ENCODE assay signal across 12 cellular contexts in the genomic region with DNA sequence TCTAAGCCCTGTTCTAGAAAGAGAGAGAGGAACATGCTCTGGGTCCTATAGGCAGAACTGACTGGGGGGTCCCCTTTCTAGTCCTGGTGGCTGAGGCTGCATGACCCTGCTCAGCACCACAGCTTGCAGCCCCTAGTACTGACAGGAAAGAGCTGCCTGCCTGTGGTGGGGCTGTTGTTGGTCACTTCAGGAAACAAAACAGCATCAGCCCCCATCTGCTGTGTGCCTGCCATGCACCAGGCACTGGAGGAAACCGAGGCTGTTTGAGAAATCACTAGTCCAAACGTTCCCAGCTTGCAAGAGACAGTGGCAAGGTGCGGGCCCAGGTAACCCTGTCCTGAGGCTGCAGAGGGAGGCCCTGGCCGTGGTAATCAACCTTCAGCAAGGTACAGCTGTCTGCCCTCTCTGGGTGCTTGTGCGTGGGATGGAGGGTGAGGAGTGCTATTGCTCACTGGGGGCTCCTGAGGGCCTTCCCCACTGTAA.
DNase-seq lines count a peak whose midpoint lies in the region; ATAC-seq lines count a peak whose summit lies in the region.
"Had no signal": no experiment of that assay in that cellular context is flagged by ENCODE, and none has a peak within 500 bp of the region (broad histone marks: within the 10 kb centered on the region; RNA-seq: fewer than 3 reads in every experiment).

No MANE protein-coding gene starts in this region.

- H3K27ac Mint-ChIP-seq in activated naive CD8-positive, alpha-beta T cell treated with anti-CD3 and anti-CD28 coated beads, Interleukin-2, amount 10 ng/mL, durations not matched to agents 7 days and 5 days, result no peak overlapping the region
- no peak overlapping the region for H3K27ac Mint-ChIP-seq in activated naive CD8-positive, alpha-beta T cell treated with anti-CD3 and anti-CD28 coated beads for 36 hours
- peak overlapping the region; percentile 83 for H3K27ac Mint-ChIP-seq in stimulated activated naive B cell treated with anti-CD40 and anti-IgM and Interleukin-4, amounts not matched to agents 10 μg/mL and 1 μg/mL and 100 μg/mL, for 72 hours

- H3K4me1 Mint-ChIP-seq in activated naive CD8-positive, alpha-beta T cell treated with anti-CD3 and anti-CD28 coated beads, Interleukin-2, amount 10 ng/mL, durations not matched to agents 7 days and 5 days, result peaks cover 32% of the 10 kb centered on the region
- peaks cover 32% of the 10 kb centered on the region for H3K4me1 Mint-ChIP-seq in activated naive CD8-positive, alpha-beta T cell treated with anti-CD3 and anti-CD28 coated beads for 36 hours
- peaks cover 63 to 80% of the 10 kb centered on the region in 2 donors for H3K4me1 Mint-ChIP-seq in stimulated activated naive B cell treated with anti-CD40 and anti-IgM and Interleukin-4, amounts not matched to agents 10 μg/mL and 1 μg/mL and 100 μg/mL, for 72 hours

- no peaks in the 10 kb centered on the region for H3K27me3 Mint-ChIP-seq in activated naive CD8-positive, alpha-beta T cell treated with anti-CD3 and anti-CD28 coated beads, Interleukin-2, amount 10 ng/mL, durations not matched to agents 7 days and 5 days
- no peaks in the 10 kb centered on the region for H3K27me3 Mint-ChIP-seq in activated naive CD8-positive, alpha-beta T cell treated with anti-CD3 and anti-CD28 coated beads for 36 hours
- no peaks in the 10 kb centered on the region for H3K27me3 Mint-ChIP-seq in stimulated activated naive B cell treated with anti-CD40 and anti-IgM and Interleukin-4, amounts not matched to agents 10 μg/mL and 1 μg/mL and 100 μg/mL, for 72 hours

- peaks cover 22% of the 10 kb centered on the region; the same call in 1 of the 2 replicates for H3K36me3 ChIP-seq in KOPT-K1 (ENCODE audit: insufficient read depth, low read length)
- H3K36me3 ChIP-seq: breast epithelium had no signal

- peaks cover 7% of the 10 kb centered on the region for H3K36me3 Mint-ChIP-seq in activated naive CD8-positive, alpha-beta T cell treated with anti-CD3 and anti-CD28 coated beads, Interleukin-2, amount 10 ng/mL, durations not matched to agents 7 days and 5 days
- H3K36me3 Mint-ChIP-seq in activated naive CD8-positive, alpha-beta T cell treated with anti-CD3 and anti-CD28 coated beads for 36 hours, result peaks cover 4% of the 10 kb centered on the region
- H3K36me3 Mint-ChIP-seq in stimulated activated naive B cell treated with anti-CD40 and anti-IgM and Interleukin-4, amounts not matched to agents 10 μg/mL and 1 μg/mL and 100 μg/mL, for 72 hours, result peaks cover 15 to 30% of the 10 kb centered on the region in 2 donors

- no peak for DNase-seq in activated naive CD8-positive, alpha-beta T cell treated with anti-CD3 and anti-CD28 coated beads, Interleukin-2, amount 10 ng/mL, durations not matched to agents 7 days and 5 days
- DNase-seq in activated naive CD8-positive, alpha-beta T cell treated with anti-CD3 and anti-CD28 coated beads for 36 hours, result no peak
- no peak for DNase-seq in stimulated activated naive B cell treated with anti-CD40 and anti-IgM and Interleukin-4, amounts not matched to agents 10 μg/mL and 1 μg/mL and 100 μg/mL, for 72 hours
- no peak for DNase-seq in NCI-H128 (lab: John Stamatoyannopoulos, UW; ENCODE audit: unreplicated experiment)
- DNase-seq in DMS114 treated with DMSO at 0.1 percent for 48 hours (lab: John Stamatoyannopoulos, UW; ENCODE audit: unreplicated experiment), result no peak
- DNase-seq in pons (ENCODE audit: low spot score), result no peak
- DNase-seq: kidney, NCI-H1105, SHP77 had no signal

- ATAC-seq in activated naive CD8-positive, alpha-beta T cell treated with anti-CD3 and anti-CD28 coated beads, Interleukin-2, amount 10 ng/mL, durations not matched to agents 7 days and 5 days (ENCODE audit: low read depth), result peak; percentile 18
- peak; percentile 61 for ATAC-seq in HG02588 (IDR thresholded peaks at IDR 0.05; ENCODE audit: unreplicated experiment)
- ATAC-seq in stimulated activated naive B cell treated with anti-CD40 and anti-IgM and Interleukin-4, amounts not matched to agents 10 μg/mL and 1 μg/mL and 100 μg/mL, for 72 hours (replicated peaks), result peak; percentile 64 to 65

- no peak overlapping the region for H3K4me3 Mint-ChIP-seq in activated naive CD8-positive, alpha-beta T cell treated with anti-CD3 and anti-CD28 coated beads, Interleukin-2, amount 10 ng/mL, durations not matched to agents 7 days and 5 days
- no peak overlapping the region for H3K4me3 Mint-ChIP-seq in activated naive CD8-positive, alpha-beta T cell treated with anti-CD3 and anti-CD28 coated beads for 36 hours
- H3K4me3 Mint-ChIP-seq in stimulated activated naive B cell treated with anti-CD40 and anti-IgM and Interleukin-4, amounts not matched to agents 10 μg/mL and 1 μg/mL and 100 μg/mL, for 72 hours, result peak overlapping the region in 1 of 2 donors; percentile 1

- H3K27ac ChIP-seq in KOPT-K1 (ENCODE audit: low read depth, low read length, poor library complexity, severe bottlenecking), result peak overlapping the region; percentile 47
- H3K27ac ChIP-seq: breast epithelium had no signal

- no peaks in the 10 kb centered on the region for H3K9me3 ChIP-seq in KOPT-K1 (ENCODE audit: insufficient read depth, low read length, poor library complexity, severe bottlenecking)
- H3K9me3 ChIP-seq: breast epithelium had no signal

- H3K9me3 Mint-ChIP-seq in activated naive CD8-positive, alpha-beta T cell treated with anti-CD3 and anti-CD28 coated beads, Interleukin-2, amount 10 ng/mL, durations not matched to agents 7 days and 5 days, result no peaks in the 10 kb centered on the region
- H3K9me3 Mint-ChIP-seq in activated naive CD8-positive, alpha-beta T cell treated with anti-CD3 and anti-CD28 coated beads for 36 hours, result no peaks in the 10 kb centered on the region
- peaks cover 3 to 6% of the 10 kb centered on the region in 2 donors for H3K9me3 Mint-ChIP-seq in stimulated activated naive B cell treated with anti-CD40 and anti-IgM and Interleukin-4, amounts not matched to agents 10 μg/mL and 1 μg/mL and 100 μg/mL, for 72 hours

- POLR2A ChIA-PET in activated naive CD8-positive, alpha-beta T cell treated with anti-CD3 and anti-CD28 coated beads, Interleukin-2, amount 10 ng/mL, durations not matched to agents 7 days and 5 days (lab: Charles Lee), result no interaction called here
